1 cellular context compared by ENCODE assay signal in the genomic region with DNA sequence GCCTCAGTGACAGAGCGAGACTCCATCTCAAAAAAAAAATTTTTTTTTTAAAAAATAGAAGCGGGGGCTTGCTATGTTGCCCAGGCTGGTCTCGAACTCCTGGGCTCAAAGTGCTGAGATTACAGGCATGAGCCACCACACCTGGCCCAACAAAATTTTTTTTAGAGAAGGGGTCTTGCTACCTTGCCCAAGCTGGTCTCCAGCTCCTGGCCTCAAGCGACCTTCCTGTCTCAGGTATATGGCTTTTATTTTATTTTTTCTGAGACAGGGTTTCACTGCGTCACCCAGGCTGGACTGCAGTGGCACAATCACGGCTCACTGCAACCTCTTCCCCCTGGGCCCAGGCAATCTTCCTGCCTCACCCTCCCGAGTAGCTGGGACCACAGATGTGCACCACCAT.
TF ChIP-seq lines count a peak whose summit lies in the region.

No MANE protein-coding gene starts in this region.

TF ChIP-seq in HepG2, 621 proteins besides CTCF, POLR2A, EP300 and RAD21:
- TF ChIP-seq TRAFD1 (CRISPR knock-in tag; IDR thresholded peaks at IDR 0.05; ENCODE audit: borderline replicate concordance) (no peak), ZNF549 (CRISPR knock-in tag; IDR thresholded peaks at IDR 0.05) (no peak), NFIC (IDR thresholded peaks at IDR 0.05; ENCODE audit: low read length) (no peak), ZNF121 (CRISPR knock-in tag; IDR thresholded peaks at IDR 0.05) (peak; percentile 49; the same call in 1 of the 2 replicates)
TF ChIP-seq in HepG2: peak in this region for 1.
